Comparison of ENCODE assay signal across 26 cellular contexts in genomic region chr13:106997696-106998095, GRCh38.
"Had no signal": no experiment of that assay in that cellular context is flagged by ENCODE, and none has a peak within 500 bp of the region (broad histone marks: within the 10 kb centered on the region; RNA-seq: fewer than 3 reads in every experiment).

No MANE protein-coding gene starts in this region.

- H3K4me3 Mint-ChIP-seq: dendritic cell treated with granulocyte-macrophage colony-stimulating factor and Interleukin-4, amounts not matched to agents 40 ng/mL and 50 ng/mL, for 4 days; endodermal cell; natural killer cell; neural crest cell; stimulated activated effector memory CD8-positive, alpha-beta T cell treated with anti-CD3 and anti-CD28 coated beads, Interleukin-12 subunit alpha, Interleukin-12 subunit beta, amount 100 ng/mL, for 72 hours; type B pancreatic cell had no signal

- H3K27me3 Mint-ChIP-seq: dendritic cell treated with granulocyte-macrophage colony-stimulating factor and Interleukin-4, amounts not matched to agents 40 ng/mL and 50 ng/mL, for 4 days had no signal

- H3K9me3 Mint-ChIP-seq: endodermal cell, neural crest cell, type B pancreatic cell had no signal

- H3K36me3 ChIP-seq: colonic mucosa, gastrocnemius medialis, lower lobe of right lung, neutrophil, pancreas, right atrium auricular region, sigmoid colon, stomach, tibial artery had no signal

- H3K27me3 ChIP-seq: colonic mucosa, gastrocnemius medialis, pancreas, right atrium auricular region, sigmoid colon, stomach, tibial artery had no signal

- ATAC-seq: esophagus mucosa; gastrocnemius medialis; left cardiac atrium; left ventricle myocardium superior; lower lobe of right lung; natural killer cell; pancreas; stimulated activated effector memory CD8-positive, alpha-beta T cell treated with anti-CD3 and anti-CD28 coated beads, Interleukin-12 subunit alpha, Interleukin-12 subunit beta, amount 100 ng/mL, for 72 hours had no signal

- H3K4me1 Mint-ChIP-seq: natural killer cell; neural crest cell; stimulated activated effector memory CD8-positive, alpha-beta T cell treated with anti-CD3 and anti-CD28 coated beads, Interleukin-12 subunit alpha, Interleukin-12 subunit beta, amount 100 ng/mL, for 72 hours had no signal

- H3K27ac Mint-ChIP-seq: dendritic cell treated with granulocyte-macrophage colony-stimulating factor and Interleukin-4, amounts not matched to agents 40 ng/mL and 50 ng/mL, for 4 days; endodermal cell; natural killer cell; stimulated activated effector memory CD8-positive, alpha-beta T cell treated with anti-CD3 and anti-CD28 coated beads, Interleukin-12 subunit alpha, Interleukin-12 subunit beta, amount 100 ng/mL, for 72 hours; type B pancreatic cell had no signal

- DNase-seq: colonic mucosa; effector CD8-positive, alpha-beta T cell; endodermal cell; foreskin fibroblast; gastrocnemius medialis; head of caudate nucleus; kidney; left cardiac atrium; left ventricle myocardium superior; lower lobe of right lung; natural killer cell; pancreas; sigmoid colon; stimulated activated CD4-positive, alpha-beta T cell treated with anti-CD3 and anti-CD28 coated beads, Interleukin-2, amount 100 ng/mL, for 24 hours; stimulated activated CD4-positive, alpha-beta T cell treated with anti-CD3 and anti-CD28 coated beads, Interleukin-4, amount 100 ng/mL, for 24 hours; stimulated activated naive CD4-positive, alpha-beta T cell treated with Interleukin-2 at 50 U/mL for 16 hours; stomach; tibial artery had no signal

- H3K4me3 ChIP-seq: colonic mucosa, gastrocnemius medialis, lower lobe of right lung, pancreas, right atrium auricular region, sigmoid colon, stomach, tibial artery had no signal

- H3K36me3 Mint-ChIP-seq: natural killer cell; stimulated activated effector memory CD8-positive, alpha-beta T cell treated with anti-CD3 and anti-CD28 coated beads, Interleukin-12 subunit alpha, Interleukin-12 subunit beta, amount 100 ng/mL, for 72 hours; type B pancreatic cell had no signal

- H3K4me1 ChIP-seq: colonic mucosa, gastrocnemius medialis, lower lobe of right lung, pancreas, right atrium auricular region, sigmoid colon, tibial artery had no signal

- H3K9me3 ChIP-seq: colonic mucosa, gastrocnemius medialis, lower lobe of right lung, neutrophil, pancreas, sigmoid colon, stomach, tibial artery had no signal

- H3K27ac ChIP-seq: colonic mucosa, epithelial cell of prostate, gastrocnemius medialis, lower lobe of right lung, neutrophil, pancreas, right atrium auricular region, sigmoid colon, stomach, tibial artery had no signal
